In the genomic region with DNA sequence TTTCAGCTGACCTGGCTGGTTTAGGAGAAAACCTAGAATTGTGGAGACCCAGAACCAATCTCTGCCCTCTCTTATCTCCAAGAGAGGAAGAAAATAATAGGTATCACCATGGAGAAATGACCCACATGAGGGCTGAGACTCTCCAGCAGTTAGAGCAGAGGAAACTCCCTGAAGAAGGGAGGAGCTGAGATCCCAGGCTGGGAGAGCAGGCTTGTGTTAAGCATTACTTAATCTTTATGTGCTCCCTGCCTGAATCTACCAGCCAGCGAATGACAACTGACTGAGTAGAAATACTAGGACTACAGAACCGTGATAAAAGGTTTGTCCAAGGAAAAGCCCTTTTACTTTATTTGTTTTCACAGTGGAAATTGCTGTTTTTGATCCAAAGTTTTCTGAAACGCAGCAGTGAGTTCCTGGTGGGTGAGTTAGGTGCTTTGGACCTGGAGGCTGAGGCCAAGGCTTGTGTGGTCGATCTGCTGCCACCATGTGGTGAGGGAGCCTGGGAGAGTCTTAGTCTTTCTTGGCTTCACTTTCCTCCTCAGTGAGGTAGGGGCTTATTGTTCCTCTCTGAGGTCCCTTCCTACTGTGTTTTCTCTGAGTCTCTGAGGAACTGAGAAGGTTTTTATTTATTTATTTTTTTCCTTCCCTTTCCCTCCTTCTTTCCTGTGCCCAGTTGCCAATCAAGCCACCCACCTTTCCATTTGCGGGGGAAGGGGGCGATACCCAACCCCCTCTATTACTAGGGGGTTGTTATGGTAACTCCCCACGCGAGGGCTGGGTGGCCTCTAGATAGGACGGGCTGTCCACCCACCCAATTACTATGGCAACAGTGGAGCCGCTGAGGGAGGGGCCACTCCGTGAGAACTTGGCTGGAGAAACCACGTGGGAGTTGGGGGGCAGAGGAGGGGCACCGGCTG, we compare ENCODE assay signal across 7 cellular contexts. TPM values are rescaled to one million over a fixed set of nuclear protein-coding genes. Genes with fewer than 3 reads are reported as not detected.
DNase-seq lines count a peak whose midpoint lies in the region; ATAC-seq, FAIRE-seq and TF ChIP-seq lines count a peak whose summit lies in the region.
"Not testable (repeated sequence)": the region's sequence is repeated elsewhere in the genome, so short reads cannot be mapped to it uniquely, and the experiment has no call there.

No MANE protein-coding gene starts in this region.

- not testable (repeated sequence) for H3K14ac ChIP-seq in H9 (ENCODE audit: insufficient read depth, low read length)

- FAIRE-seq in pancreas (lab: Jason Lieb, UNC) = not testable (repeated sequence)

- not testable (repeated sequence) for H3K9me3 Mint-ChIP-seq in H9, endodermal cell

- CTCF ChIA-PET in PC-3 (lab: Charles Lee) = not testable (repeated sequence)

- not testable (repeated sequence) for H3K9ac ChIP-seq in H9 (ENCODE audit: extremely low read depth, insufficient read length, low read length); PC-3 (ENCODE audit: low read length); endodermal cell (ENCODE audit: extremely low read depth, low read length, poor library complexity, severe bottlenecking)

- H2AFZ ChIP-seq in H9 (ENCODE audit: low read length); PC-3 (ENCODE audit: low read length): not testable (repeated sequence)

- H3K27ac Mint-ChIP-seq in H9, endodermal cell: not testable (repeated sequence)

- H3F3A ChIP-seq in PC-3 (ENCODE audit: low read length, unreplicated experiment) = not testable (repeated sequence)

- not testable (repeated sequence) for H4K5ac ChIP-seq in H9 (ENCODE audit: insufficient read length, low read depth, low read length)

- H3K27me3 Mint-ChIP-seq in H9 (ENCODE audit: low read depth); endodermal cell (ENCODE audit: insufficient read depth): not testable (repeated sequence)

- not testable (repeated sequence) for H2BK12ac ChIP-seq in H9 (ENCODE audit: insufficient read length, low read depth, low read length)

- H3K23me2 ChIP-seq in H9 (ENCODE audit: insufficient read length, low read depth, low read length, poor library complexity, severe bottlenecking) = not testable (repeated sequence)

- not testable (repeated sequence) for H3K56ac ChIP-seq in H9 (ENCODE audit: insufficient read length, low read depth, low read length)

- TF ChIP-seq CTCF in BE2C (IDR thresholded peaks at IDR 0.05; ENCODE audit: low read depth, low read length) (0 out of 2 replicates have a peak, but pooled peaks have one; percentile 9), pancreas (IDR thresholded peaks at IDR 0.05) (peak in 1 of 4 donors; percentile 8)
- TF ChIP-seq CTCF in H9 (conservative IDR thresholded peaks at IDR 0.05); PC-3 (conservative IDR thresholded peaks at IDR 0.05; ENCODE audit: low read depth, low read length); endodermal cell (conservative IDR thresholded peaks at IDR 0.05); left lung (IDR thresholded peaks at IDR 0.05): not testable (repeated sequence)

- intact Hi-C loops in PC-3 (cut with micrococcal nuclease); left lung (cut with DNase I); pancreas (cut with DNase I): not testable (repeated sequence)

- H3K4ac ChIP-seq in H9 (ENCODE audit: low read depth, low read length) = not testable (repeated sequence)

- WGBS in H9 (ENCODE audit: extremely low coverage, insufficient read length, low lambda C conversion rate) = no CpG with 5 or more reads among the region's 13 CpGs
- 67% methylated on average over 1 of the region's 13 CpGs; no CpG with 5 or more reads in 1 of the 2 experiments for WGBS in endodermal cell (ENCODE audit: insufficient coverage in 1 of 2, insufficient read length in 1 of 2), 2 experiments
- 31 to 45% methylated on average over 4 to 6 of the region's 13 CpGs for WGBS in pancreas, 2 donors

- ATAC-seq in PC-3 (peak; percentile 45; the same call in 1 of the 2 replicates), left lung (peak; percentile 40), pancreas (peak in 3 of 4 donors; percentile 37 to 66 (median 44))

- not testable (repeated sequence) for H3K36me3 ChIP-seq in BE2C; PC-3 (ENCODE audit: low read depth, low read length); endodermal cell (ENCODE audit: control insufficient read depth, insufficient read depth, low read length); left lung; pancreas

- not testable (repeated sequence) for H4K91ac ChIP-seq in H9 (ENCODE audit: insufficient read length, low read depth, low read length)

- not testable (repeated sequence) for H3K79me1 ChIP-seq in H9 (ENCODE audit: insufficient read depth, low read depth, low read length, poor library complexity, severe bottlenecking)

- H3K23ac ChIP-seq in H9 (ENCODE audit: insufficient read length, low read depth, low read length) = not testable (repeated sequence)

- BruUV-seq in PC-3 (replicated peaks; lab: Mats Ljungman, UMichigan) = not testable (repeated sequence)

- not testable (repeated sequence) for H3K79me2 ChIP-seq in H9 (ENCODE audit: insufficient read depth, low read length); PC-3 (ENCODE audit: low read length)

- POLR2A ChIA-PET in PC-3 (lab: Charles Lee; ENCODE audit: unreplicated experiment) = not testable (repeated sequence)

- not testable (repeated sequence) for H3K4me1 ChIP-seq in BE2C; H9 (ENCODE audit: insufficient read depth, low read length); PC-3 (ENCODE audit: insufficient read depth, low read length); endodermal cell (ENCODE audit: control insufficient read depth, insufficient read depth, low read length); left lung; pancreas

- H3T11ph ChIP-seq in H9 (ENCODE audit: low read length) = not testable (repeated sequence)

- H3K4me2 ChIP-seq in H9 (ENCODE audit: insufficient read depth, insufficient read length, low read length) = not testable (repeated sequence)
- H3K4me2 ChIP-seq in PC-3 (ENCODE audit: low read length) = peak overlapping the region; percentile 29; the same call in 1 of the 2 replicates

- DNase-seq in BE2C, PC-3, left lung, pancreas: not testable (repeated sequence)
- DNase-seq in H9 (peak; percentile 14), amniotic epithelial cell (ENCODE audit: low read depth) (peak; percentile 0), endodermal cell (peak; percentile 21)

- H3K27me3 ChIP-seq in BE2C; H9 (ENCODE audit: insufficient read depth, low read length); PC-3 (ENCODE audit: low read length); endodermal cell (ENCODE audit: control insufficient read depth, insufficient read depth, low read length, poor library complexity, severe bottlenecking); left lung; pancreas: not testable (repeated sequence)

- not testable (repeated sequence) for H4K20me1 ChIP-seq in H9 (ENCODE audit: control insufficient read depth, insufficient read depth, insufficient read length); PC-3 (ENCODE audit: low read length)

- H3K9me3 ChIP-seq in BE2C; H9 (ENCODE audit: control insufficient read depth, low read depth, low read length); PC-3 (ENCODE audit: low read length); endodermal cell (ENCODE audit: control insufficient read depth, low read length); left lung; pancreas: not testable (repeated sequence)

- H3K27ac ChIP-seq in H9 (ENCODE audit: insufficient read length, low read depth, low read length); PC-3 (ENCODE audit: low read length); endodermal cell (ENCODE audit: low read depth, low read length); left lung; pancreas: not testable (repeated sequence)

- not testable (repeated sequence) for H4K8ac ChIP-seq in H9 (replicated peaks; ENCODE audit: insufficient read length, low read depth, low read length)

- H2BK20ac ChIP-seq in H9 (ENCODE audit: low read depth, low read length, poor library complexity, severe bottlenecking) = not testable (repeated sequence)

- H3K4me3 ChIP-seq in BE2C (ENCODE audit: low read depth, low read length); PC-3 (ENCODE audit: low read length); endodermal cell (ENCODE audit: low read length); left lung; pancreas: not testable (repeated sequence)

- H2AK5ac ChIP-seq in H9 (ENCODE audit: insufficient read length, low read length) = not testable (repeated sequence)

- not testable (repeated sequence) for H3K4me3 Mint-ChIP-seq in H9, endodermal cell

- H3K4me1 Mint-ChIP-seq in H9, endodermal cell: not testable (repeated sequence)

- not testable (repeated sequence) for H2BK5ac ChIP-seq in H9 (ENCODE audit: insufficient read length, low read length)

- H3K9me2 ChIP-seq in PC-3 (replicated peaks; ENCODE audit: low read length) = not testable (repeated sequence)

- H2BK120ac ChIP-seq in H9 (ENCODE audit: low read depth, low read length, poor library complexity, severe bottlenecking) = not testable (repeated sequence)

- not testable (repeated sequence) for H3K18ac ChIP-seq in H9 (ENCODE audit: insufficient read length, low read depth, low read length)

- not testable (repeated sequence) for H3K36me3 Mint-ChIP-seq in H9 (ENCODE audit: insufficient read depth in 1 of 3, low read depth in 3 of 3); endodermal cell (ENCODE audit: low read depth)

- H2BK15ac ChIP-seq in H9 (ENCODE audit: low read depth, low read length) = not testable (repeated sequence)

RNA-seq across cellular contexts. Expression of a gene that starts 21.3 kb away (rescaled TPM):
- polyA plus RNA-seq in BE2C (2012; ENCODE audit: insufficient read depth, insufficient read length, low read depth) = 4.5 TPM
- 0.88 and 0.96 TPM in 2 replicates for total RNA-seq in H9 (2021)
- total RNA-seq in PC-3 (2014; rRNA removed) = 19.3 and 19.8 TPM in 2 replicates
- 10 to 100 TPM; 15.8 to 21.5 TPM for total RNA-seq in endodermal cell
- polyA plus RNA-seq in endodermal cell (2013, experiment 1 of 2) = 8.4 TPM
- 8.4 TPM for polyA plus RNA-seq in endodermal cell (2013, experiment 2 of 2)
- 10 to 100 TPM in 1 of 2 donors, 1 to 10 TPM in 1; 7.5 to 13.1 TPM for total RNA-seq in left lung
- total RNA-seq in pancreas = 1 to 10 TPM; 4.4 to 8.3 (median 5.6) TPM
- polyA plus RNA-seq in pancreas = 10 to 100 TPM; 10.8 to 12.0 TPM
